10 cellular contexts compared by ENCODE assay signal in the genomic region with DNA sequence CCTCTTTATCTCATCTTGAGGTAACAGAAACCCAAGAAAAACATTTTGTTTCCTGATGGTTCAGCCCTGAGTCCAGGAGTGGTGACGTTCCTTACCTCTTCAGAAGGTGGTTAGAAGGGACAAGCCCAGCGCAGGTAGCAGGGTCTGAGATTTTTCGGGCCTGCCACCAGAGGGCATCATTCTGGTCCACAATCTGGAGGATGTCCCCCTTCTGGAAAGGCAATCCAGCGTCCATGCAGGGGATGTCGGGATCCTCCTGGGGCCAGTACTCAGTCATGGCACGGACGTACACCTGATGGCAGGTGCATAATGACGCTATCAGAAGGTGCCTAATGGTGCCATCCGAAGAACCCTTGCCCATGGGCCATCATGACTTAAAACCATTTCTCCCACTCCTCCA. TPM values are rescaled to one million over a fixed set of nuclear protein-coding genes. Genes with fewer than 3 reads are reported as not detected.
A peak's percentile ranks its signal among the peaks of the same experiment; 100 is the strongest.
DNase-seq lines count a peak whose midpoint lies in the region; ATAC-seq, FAIRE-seq and TF ChIP-seq lines count a peak whose summit lies in the region.
"Had no signal": no experiment of that assay in that cellular context is flagged by ENCODE, and none has a peak within 500 bp of the region (broad histone marks: within the 10 kb centered on the region; RNA-seq: fewer than 3 reads in every experiment).

No MANE protein-coding gene starts in this region.

- no peak for TF ChIP-seq EP300 in SK-N-SH (IDR thresholded peaks at IDR 0.05; ENCODE audit: borderline replicate concordance in 1 of 2, low read depth in 1 of 2, low read length in 1 of 2)

- no peaks in the 10 kb centered on the region for H3K79me2 ChIP-seq in SK-N-SH (ENCODE audit: insufficient read depth)

- no peaks in the 10 kb centered on the region for H3K27me3 ChIP-seq in SK-N-SH (ENCODE audit: insufficient read depth)
- H3K27me3 ChIP-seq: adrenal gland had no signal

- no peak for FAIRE-seq in GM19239 (lab: Jason Lieb, UNC)

- CTCF ChIA-PET in Calu3 (lab: Charles Lee) (no interaction called here), SK-N-SH (lab: Yijun Ruan, JAX) (interaction anchor here (0.8 kb wide), 1 partner anchor 16 kb away, joined by 3 read pairs; no protein-coding TSS in a partner anchor)

- no peaks in the 10 kb centered on the region for H3K36me3 Mint-ChIP-seq in Calu3 (ENCODE audit: insufficient read depth, unreplicated experiment)

- peaks cover 6 to 10% of the 10 kb centered on the region in 2 experiments for H3K36me3 ChIP-seq in SK-N-SH (replicated peaks in 1 of 2; ENCODE audit: control insufficient read depth in 1 of 2, insufficient read depth in 2 of 2, low read length in 1 of 2)
- no peaks in the 10 kb centered on the region for H3K36me3 ChIP-seq in mucosa of descending colon (ENCODE audit: low read depth)
- H3K36me3 ChIP-seq: adrenal gland had no signal

- no peaks in the 10 kb centered on the region for H3K4me1 Mint-ChIP-seq in Calu3 (ENCODE audit: low read depth, unreplicated experiment)

- H3K9me3 ChIP-seq in SK-N-SH (no peaks in the 10 kb centered on the region), mucosa of descending colon (no peaks in the 10 kb centered on the region)
- H3K9me3 ChIP-seq: adrenal gland had no signal

- H3K27ac ChIP-seq in SK-N-SH (ENCODE audit: low read depth in 2 of 2, low read length in 1 of 2), result no peak overlapping the region
- H3K27ac ChIP-seq: adrenal gland had no signal

- DNase-seq in Calu3, result peak; percentile 12
- peak; percentile 32 for DNase-seq in GM19239 (ENCODE audit: insufficient read length, low spot score)
- peak; percentile 33 for DNase-seq in SK-N-SH
- DNase-seq in iPS-NIHi11 (ENCODE audit: low spot score), result peak; percentile 90
- no peak for DNase-seq in mucosa of descending colon
- DNase-seq: HCEC 1CT had no signal

- POLR2A ChIA-PET in SK-N-SH (lab: Yijun Ruan, JAX), result no interaction called here

- no peak overlapping the region for H3K4me3 ChIP-seq in SK-N-SH (ENCODE audit: low read depth in 2 of 2, low read length in 1 of 2)
- no peak overlapping the region for H3K4me3 ChIP-seq in mucosa of descending colon
- H3K4me3 ChIP-seq: adrenal gland had no signal

- no peak overlapping the region for H3K9ac ChIP-seq in SK-N-SH

- ATAC-seq in GM18868 (IDR thresholded peaks at IDR 0.05; ENCODE audit: unreplicated experiment), result no peak
- ATAC-seq in GM18505 (IDR thresholded peaks at IDR 0.05; ENCODE audit: unreplicated experiment), result no peak
- no peak for ATAC-seq in GM18909 (IDR thresholded peaks at IDR 0.05; ENCODE audit: poor library complexity, unreplicated experiment)
- ATAC-seq in mucosa of descending colon, result no peak

- H3K4me3 Mint-ChIP-seq in Calu3 (ENCODE audit: low read depth, unreplicated experiment), result no peak overlapping the region

- H3K9me2 ChIP-seq in SK-N-SH, result no peaks in the 10 kb centered on the region

- peak; percentile 28; the same call in 1 of the 2 replicates for TF ChIP-seq RAD21 in SK-N-SH (IDR thresholded peaks at IDR 0.05; ENCODE audit: low read length)

- TF ChIP-seq CTCF in Calu3 (IDR thresholded peaks at IDR 0.05; ENCODE audit: unreplicated experiment), result peak; percentile 43
- TF ChIP-seq CTCF in SK-N-SH (IDR thresholded peaks at IDR 0.05), result peak; percentile 55
- no peak for TF ChIP-seq CTCF in mucosa of descending colon (IDR thresholded peaks at IDR 0.05)

- peaks cover 0 to 2% of the 10 kb centered on the region in 2 experiments; a peak in 1 of 4 replicates for H3K4me1 ChIP-seq in SK-N-SH (ENCODE audit: control insufficient read depth in 1 of 2, insufficient read depth in 2 of 2, low read depth in 1 of 2, low read length in 1 of 2)
- H3K4me1 ChIP-seq in mucosa of descending colon (ENCODE audit: low read depth), result no peaks in the 10 kb centered on the region
- H3K4me1 ChIP-seq: adrenal gland had no signal

- H2AFZ ChIP-seq in SK-N-SH (ENCODE audit: low read depth), result no peak overlapping the region

- H3K27me3 Mint-ChIP-seq in Calu3 (ENCODE audit: unreplicated experiment), result no peaks in the 10 kb centered on the region

- WGBS in SK-N-SH (ENCODE audit: low lambda C conversion rate), result 82% methylated on average over 9 of the region's 9 CpGs

- H3K9me3 Mint-ChIP-seq in Calu3 (ENCODE audit: low read depth, unreplicated experiment), result no peaks in the 10 kb centered on the region

- intact Hi-C loops in Calu3 (cut with micrococcal nuclease; ENCODE audit: unreplicated experiment), result no loop called here
- intact Hi-C loops in mucosa of descending colon (cut with DNase I, micrococcal nuclease), result no loop called here

- no peak for TF ChIP-seq POLR2A in GM18505 (IDR thresholded peaks at IDR 0.05; ENCODE audit: borderline replicate concordance, extremely low read depth, insufficient read depth, insufficient read length)

- no TSS peak for BruUV-seq in Calu3 (replicated peaks; lab: Mats Ljungman, UMichigan)

- no peaks in the 10 kb centered on the region for H3F3A ChIP-seq in SK-N-SH (replicated peaks; ENCODE audit: insufficient read depth)

- no peak overlapping the region for H3K4me2 ChIP-seq in SK-N-SH

- H3K27ac Mint-ChIP-seq in Calu3 (ENCODE audit: unreplicated experiment), result no peak overlapping the region

- no peaks in the 10 kb centered on the region for H4K20me1 ChIP-seq in SK-N-SH (ENCODE audit: insufficient read depth)

TF ChIP-seq in SK-N-SH, 30 proteins besides CTCF, POLR2A, EP300 and RAD21 (continues in another document):
- TF ChIP-seq, protein P1, sequence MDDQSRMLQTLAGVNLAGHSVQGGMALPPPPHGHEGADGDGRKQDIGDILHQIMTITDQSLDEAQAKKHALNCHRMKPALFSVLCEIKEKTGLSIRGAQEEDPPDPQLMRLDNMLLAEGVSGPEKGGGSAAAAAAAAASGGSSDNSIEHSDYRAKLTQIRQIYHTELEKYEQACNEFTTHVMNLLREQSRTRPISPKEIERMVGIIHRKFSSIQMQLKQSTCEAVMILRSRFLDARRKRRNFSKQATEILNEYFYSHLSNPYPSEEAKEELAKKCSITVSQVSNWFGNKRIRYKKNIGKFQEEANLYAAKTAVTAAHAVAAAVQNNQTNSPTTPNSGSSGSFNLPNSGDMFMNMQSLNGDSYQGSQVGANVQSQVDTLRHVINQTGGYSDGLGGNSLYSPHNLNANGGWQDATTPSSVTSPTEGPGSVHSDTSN (IDR thresholded peaks at IDR 0.05), result no peak
- TF ChIP-seq CHD2 (IDR thresholded peaks at IDR 0.05; ENCODE audit: low read length, partially characterized antibody) (no peak), GATA2 (CRISPR knock-in tag; IDR thresholded peaks at IDR 0.05) (no peak), TEAD4 (IDR thresholded peaks at IDR 0.05; ENCODE audit: borderline replicate concordance, insufficient read depth) (no peak), ELF1 (IDR thresholded peaks at IDR 0.05) (no peak), FOXM1 (IDR thresholded peaks at IDR 0.05; ENCODE audit: low read depth) (no peak)
- TF ChIP-seq, protein P2, sequence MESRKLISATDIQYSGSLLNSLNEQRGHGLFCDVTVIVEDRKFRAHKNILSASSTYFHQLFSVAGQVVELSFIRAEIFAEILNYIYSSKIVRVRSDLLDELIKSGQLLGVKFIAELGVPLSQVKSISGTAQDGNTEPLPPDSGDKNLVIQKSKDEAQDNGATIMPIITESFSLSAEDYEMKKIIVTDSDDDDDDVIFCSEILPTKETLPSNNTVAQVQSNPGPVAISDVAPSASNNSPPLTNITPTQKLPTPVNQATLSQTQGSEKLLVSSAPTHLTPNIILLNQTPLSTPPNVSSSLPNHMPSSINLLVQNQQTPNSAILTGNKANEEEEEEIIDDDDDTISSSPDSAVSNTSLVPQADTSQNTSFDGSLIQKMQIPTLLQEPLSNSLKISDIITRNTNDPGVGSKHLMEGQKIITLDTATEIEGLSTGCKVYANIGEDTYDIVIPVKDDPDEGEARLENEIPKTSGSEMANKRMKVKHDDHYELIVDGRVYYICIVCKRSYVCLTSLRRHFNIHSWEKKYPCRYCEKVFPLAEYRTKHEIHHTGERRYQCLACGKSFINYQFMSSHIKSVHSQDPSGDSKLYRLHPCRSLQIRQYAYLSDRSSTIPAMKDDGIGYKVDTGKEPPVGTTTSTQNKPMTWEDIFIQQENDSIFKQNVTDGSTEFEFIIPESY (IDR thresholded peaks at IDR 0.05; ENCODE audit: borderline replicate concordance, low read depth), result no peak
- TF ChIP-seq, protein P3, sequence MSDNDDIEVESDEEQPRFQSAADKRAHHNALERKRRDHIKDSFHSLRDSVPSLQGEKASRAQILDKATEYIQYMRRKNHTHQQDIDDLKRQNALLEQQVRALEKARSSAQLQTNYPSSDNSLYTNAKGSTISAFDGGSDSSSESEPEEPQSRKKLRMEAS (IDR thresholded peaks at IDR 0.05; ENCODE audit: low read depth), result no peak
- TF ChIP-seq, protein P4, sequence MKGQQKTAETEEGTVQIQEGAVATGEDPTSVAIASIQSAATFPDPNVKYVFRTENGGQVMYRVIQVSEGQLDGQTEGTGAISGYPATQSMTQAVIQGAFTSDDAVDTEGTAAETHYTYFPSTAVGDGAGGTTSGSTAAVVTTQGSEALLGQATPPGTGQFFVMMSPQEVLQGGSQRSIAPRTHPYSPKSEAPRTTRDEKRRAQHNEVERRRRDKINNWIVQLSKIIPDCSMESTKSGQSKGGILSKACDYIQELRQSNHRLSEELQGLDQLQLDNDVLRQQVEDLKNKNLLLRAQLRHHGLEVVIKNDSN (IDR thresholded peaks at IDR 0.05; ENCODE audit: borderline replicate concordance, low read depth), result no peak

RNA-seq across cellular contexts. Expression of a gene that starts 17.7 kb away (rescaled TPM):
- total RNA-seq in Calu3 (2022) (0.44 TPM in 1 of 2 replicates, not detected in the other), mucosa of descending colon (under 1 TPM in 1 of 3 donors, not detected in 2; 0.25 TPM)
- 24.4 and 40.7 TPM in 2 replicates for polyA plus RNA-seq in SK-N-SH (2012; rRNA removed)
- 19.8 and 20.1 TPM in 2 replicates for polyA plus RNA-seq in SK-N-SH (2012; cell fraction: cytosol; rRNA removed)
- polyA plus RNA-seq in SK-N-SH (2012; cell fraction: nucleus; rRNA removed), result 70.0 and 114 TPM in 2 replicates

RNA-seq across cellular contexts. Expression of a gene that starts 37.4 kb away (rescaled TPM):
- total RNA-seq in Calu3 (2022), result 19.9 and 27.1 TPM in 2 replicates
- polyA plus RNA-seq in SK-N-SH (2012; rRNA removed), result 67.2 and 90.2 TPM in 2 replicates
- polyA plus RNA-seq in SK-N-SH (2012; cell fraction: cytosol; rRNA removed), result 96.5 and 103 TPM in 2 replicates
- 29.6 and 64.4 TPM in 2 replicates for polyA plus RNA-seq in SK-N-SH (2012; cell fraction: nucleus; rRNA removed)
- total RNA-seq in mucosa of descending colon, result 10 to 100 TPM in 2 of 3 donors, 1 to 10 TPM in 1; 3.0 to 11.6 (median 10.1) TPM

Comparison
In these comparisons a context has a peak if more than half of its experiments do, and no peak if none do; other contexts are left out.
1. DNase-seq: peak in Calu3 (single experiment), GM19239 (single experiment), SK-N-SH (single experiment) and iPS-NIHi11 (single experiment); none in mucosa of descending colon (0 of 3).